8 cellular contexts compared by ENCODE assay signal in the genomic region with DNA sequence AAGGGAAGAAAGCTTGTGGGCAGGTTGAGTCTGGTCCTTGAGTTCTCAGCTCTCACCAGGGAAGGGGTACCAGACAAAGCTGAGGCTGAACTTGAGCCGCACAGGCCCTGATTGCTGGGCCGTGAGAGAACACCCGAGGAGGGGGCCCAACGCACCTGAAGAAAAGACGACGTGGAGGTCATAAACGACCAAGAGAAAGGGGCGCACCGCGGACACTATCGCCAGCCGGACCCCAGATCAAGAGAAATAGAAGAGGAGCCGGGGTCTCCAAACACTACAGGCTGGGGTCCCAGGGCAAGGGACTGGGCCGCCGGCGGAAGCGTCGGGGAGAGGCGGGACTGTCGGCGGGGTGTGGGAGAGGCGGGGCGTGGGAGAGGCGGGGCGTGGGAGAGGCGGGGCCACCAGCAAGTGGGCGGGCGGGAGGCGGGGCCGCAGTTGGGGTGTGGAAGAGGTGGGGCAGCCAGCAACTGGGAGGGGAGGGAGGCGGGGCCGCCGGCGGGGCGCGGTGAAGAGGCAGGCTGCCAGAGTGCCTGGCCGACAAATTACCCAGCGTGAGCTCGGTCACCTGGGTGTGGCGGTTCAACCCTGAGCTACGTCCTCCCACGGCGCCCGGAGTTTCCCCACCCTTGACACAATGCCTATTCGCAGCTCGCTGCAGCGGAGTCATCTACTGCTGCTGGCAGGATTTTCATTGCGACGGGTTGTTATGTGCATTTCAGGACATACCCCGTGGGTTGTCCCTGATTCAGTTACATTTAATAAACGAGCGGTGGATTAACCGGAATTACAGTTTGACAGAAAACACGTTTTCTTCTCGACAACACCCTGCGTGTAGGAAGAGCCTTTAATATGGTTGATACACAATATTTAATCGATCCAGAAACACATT. TPM values are rescaled to one million over a fixed set of nuclear protein-coding genes. Genes with fewer than 3 reads are reported as not detected.
DNase-seq lines count a peak whose midpoint lies in the region; ATAC-seq and TF ChIP-seq lines count a peak whose summit lies in the region.

No MANE protein-coding gene starts in this region.

- H3K36me3 Mint-ChIP-seq in type B pancreatic cell, result no peaks in the 10 kb centered on the region

- no peaks in the 10 kb centered on the region for H3K27me3 Mint-ChIP-seq in type B pancreatic cell

- ATAC-seq in HG02852 (IDR thresholded peaks at IDR 0.05; ENCODE audit: unreplicated experiment), result peak; percentile 88
- peak; percentile 95 to 98 (median 97) for ATAC-seq in heart right ventricle

- H3K4me1 Mint-ChIP-seq in type B pancreatic cell (ENCODE audit: unreplicated experiment), result peaks cover 9% of the 10 kb centered on the region

- TF ChIP-seq CTCF in GM13977 (IDR thresholded peaks at IDR 0.05; ENCODE audit: extremely low read depth, insufficient read depth, missing control alignments) (no peak), heart right ventricle (IDR thresholded peaks at IDR 0.05) (peak in 1 of 9 donors; percentile 4), type B pancreatic cell (conservative IDR thresholded peaks at IDR 0.05) (no peak)

- H3K9ac ChIP-seq in adipocyte (ENCODE audit: low read length), result peak overlapping the region; percentile 89

- intact Hi-C loops in heart right ventricle (cut with DNase I), result loop anchor here in 5 of 10 donors (1.0 to 10.0 kb wide), 7 partner anchors 24 to 657 kb away; partner anchors contain the start of genes ARF6 (in 2 of the 5) and DNAAF2 (in 1 of the 5)
- intact Hi-C loops in posterior cingulate gyrus (cut with DNase I), result loop anchor here (1.0 to 5.0 kb wide), 3 partner anchors 24 to 249 kb away; partner anchors contain the start of gene VCPKMT

- H3K27me3 ChIP-seq in adipocyte (replicated peaks; ENCODE audit: control insufficient read depth, insufficient read depth, low read length) (no peaks in the 10 kb centered on the region), heart right ventricle (no peaks in the 10 kb centered on the region)

- no peaks in the 10 kb centered on the region for H3K9me3 ChIP-seq in adipocyte (ENCODE audit: control insufficient read depth, low read length)
- no peaks in the 10 kb centered on the region for H3K9me3 ChIP-seq in heart right ventricle

- no peaks in the 10 kb centered on the region for H3K9me3 Mint-ChIP-seq in type B pancreatic cell

- DNase-seq in GM13977 (ENCODE audit: low spot score), result peak; percentile 92
- peak; percentile 85 for DNase-seq in NCI-H1436 (lab: John Stamatoyannopoulos, UW)
- DNase-seq in SW 1271 (lab: John Stamatoyannopoulos, UW), result peak; percentile 80 to 94
- DNase-seq in adipocyte (ENCODE audit: low read depth), result peak; percentile 97
- DNase-seq in heart right ventricle, result peak; percentile 96 to 98
- DNase-seq in posterior cingulate gyrus, result peak; percentile 87 to 98 (median 94)
- DNase-seq in type B pancreatic cell (ENCODE audit: extremely low spot score, unreplicated experiment), result peak; percentile 92

- H3K4me3 Mint-ChIP-seq in type B pancreatic cell, result peak overlapping the region; percentile 93

- H3K36me3 ChIP-seq in adipocyte (ENCODE audit: control insufficient read depth, insufficient read depth, low read length, severe bottlenecking) (no peaks in the 10 kb centered on the region), heart right ventricle (no peaks in the 10 kb centered on the region)

- in situ Hi-C loops in GM13977 (cut with MboI; ENCODE audit: low pct_unique_long_range_greater_than_20kb, low sequenced_read_pairs, unreplicated experiment), result loop anchor here (10.0 to 25.0 kb wide), 2 partner anchors 217 to 669 kb away; partner anchors contain the start of gene MAP4K5

- H3K27ac ChIP-seq in heart right ventricle, result peak overlapping the region; percentile 75 to 97 (median 94)

- H3K4me1 ChIP-seq in adipocyte (ENCODE audit: control insufficient read depth, insufficient read depth, low read length), result peaks cover 15% of the 10 kb centered on the region
- H3K4me1 ChIP-seq in heart right ventricle, result peaks cover 0 to 56% (median 21%) of the 10 kb centered on the region in 9 donors

- H3K27ac Mint-ChIP-seq in type B pancreatic cell, result peak overlapping the region; percentile 98

- WGBS in heart right ventricle, 2 donors, result 1% methylated on average over 43 to 57 of the region's 57 CpGs

- peak overlapping the region; percentile 94 for H3K4me3 ChIP-seq in adipocyte (ENCODE audit: low read length)
- peak overlapping the region; percentile 22 to 75 (median 62) for H3K4me3 ChIP-seq in heart right ventricle

RNA-seq across cellular contexts. Expression of gene NEMF, which starts 15.5 kb away (rescaled TPM):
- total RNA-seq in heart right ventricle (10 to 100 TPM; 45.0 to 67.4 (median 55.5) TPM), type B pancreatic cell (ENCODE audit: low replicate concordance) (87.9 and 104 TPM in 2 replicates)
- polyA plus RNA-seq in heart right ventricle, result 10 to 100 TPM; 18.0 to 54.2 TPM

RNA-seq across cellular contexts. Expression of gene ARF6, which starts 24.8 kb away (rescaled TPM):
- total RNA-seq in heart right ventricle (10 to 100 TPM; 19.0 to 40.5 (median 25.5) TPM), type B pancreatic cell (ENCODE audit: low replicate concordance) (86.4 and 184 TPM in 2 replicates)
- polyA plus RNA-seq in heart right ventricle, result 10 to 100 TPM; 11.0 to 19.7 TPM

Comparison
In these comparisons a context has a peak if more than half of its experiments do, and no peak if none do; other contexts are left out.
1. Peak in every context shown above with its lines: DNase-seq, ATAC-seq, H3K4me3 ChIP-seq and H3K27ac ChIP-seq.